ENCODE assay signal across 7 cellular contexts in the genomic region with DNA sequence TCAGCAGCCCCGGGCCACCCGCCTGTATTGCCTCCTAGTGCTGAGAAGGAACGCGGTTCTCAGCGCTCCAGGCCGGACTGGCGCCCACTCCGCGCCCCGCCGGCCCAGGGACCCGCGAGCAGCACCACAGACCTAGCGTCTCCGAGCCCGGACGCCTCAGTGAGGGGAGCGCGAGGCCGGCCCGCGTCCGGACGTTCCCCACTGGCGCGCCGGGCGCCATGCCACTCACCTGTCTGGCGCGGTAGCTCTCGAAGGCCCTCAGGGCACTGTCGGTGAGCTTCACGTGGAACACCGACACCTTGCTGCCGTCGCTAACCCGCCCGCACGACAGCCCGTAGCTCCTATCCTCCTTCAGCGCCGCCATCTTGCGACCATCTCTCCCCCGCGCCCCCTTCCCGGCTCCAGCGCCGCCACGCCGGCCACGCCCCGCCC. TPM values are rescaled to one million over a fixed set of nuclear protein-coding genes. Genes with fewer than 3 reads are reported as not detected.
DNase-seq lines count a peak whose midpoint lies in the region; ATAC-seq and TF ChIP-seq lines count a peak whose summit lies in the region.

Gene ELL (minus strand): TSS at position 379 of the 432 bp plus-strand sequence. CDS start 15 bp downstream, at position 364.

- peak; percentile 4 for ATAC-seq in GM19455 (IDR thresholded peaks at IDR 0.05; ENCODE audit: unreplicated experiment)

- no peak for TF ChIP-seq CTCF in coronary artery (IDR thresholded peaks at IDR 0.05)

- peak within 1 kb of the TSS; percentile 97 to 98 for H3K27ac ChIP-seq in coronary artery

- H3K4me3 ChIP-seq in Jurkat, Clone E6-1 (ENCODE audit: low read length), result peak within 1 kb of the TSS; percentile 83
- peak within 1 kb of the TSS; percentile 93 for H3K4me3 ChIP-seq in coronary artery

- no peak for DNase-seq in Jurkat, Clone E6-1 (ENCODE audit: low read depth, low spot score)
- DNase-seq in coronary artery (ENCODE audit: low spot score), result no peak
- no peak for DNase-seq in mucosa of gallbladder (ENCODE audit: low spot score)
- DNase-seq in cortex of kidney (lab: John Stamatoyannopoulos, UW), result no peak
- DNase-seq in globus pallidus (ENCODE audit: low spot score), result no peak
- no peak for DNase-seq in occipital lobe (lab: John Stamatoyannopoulos, UW)

RNA-seq across cellular contexts. Expression of gene ELL, which starts in this region (rescaled TPM):
- 8.1 TPM for polyA plus RNA-seq in Jurkat, Clone E6-1 (2012; ENCODE audit: insufficient read depth, insufficient read length)
- 20.1 TPM for total RNA-seq in mucosa of gallbladder
- total RNA-seq in occipital lobe, result 6.6 TPM
